Comparison of ENCODE assay signal across 1 cellular context in the genomic region with DNA sequence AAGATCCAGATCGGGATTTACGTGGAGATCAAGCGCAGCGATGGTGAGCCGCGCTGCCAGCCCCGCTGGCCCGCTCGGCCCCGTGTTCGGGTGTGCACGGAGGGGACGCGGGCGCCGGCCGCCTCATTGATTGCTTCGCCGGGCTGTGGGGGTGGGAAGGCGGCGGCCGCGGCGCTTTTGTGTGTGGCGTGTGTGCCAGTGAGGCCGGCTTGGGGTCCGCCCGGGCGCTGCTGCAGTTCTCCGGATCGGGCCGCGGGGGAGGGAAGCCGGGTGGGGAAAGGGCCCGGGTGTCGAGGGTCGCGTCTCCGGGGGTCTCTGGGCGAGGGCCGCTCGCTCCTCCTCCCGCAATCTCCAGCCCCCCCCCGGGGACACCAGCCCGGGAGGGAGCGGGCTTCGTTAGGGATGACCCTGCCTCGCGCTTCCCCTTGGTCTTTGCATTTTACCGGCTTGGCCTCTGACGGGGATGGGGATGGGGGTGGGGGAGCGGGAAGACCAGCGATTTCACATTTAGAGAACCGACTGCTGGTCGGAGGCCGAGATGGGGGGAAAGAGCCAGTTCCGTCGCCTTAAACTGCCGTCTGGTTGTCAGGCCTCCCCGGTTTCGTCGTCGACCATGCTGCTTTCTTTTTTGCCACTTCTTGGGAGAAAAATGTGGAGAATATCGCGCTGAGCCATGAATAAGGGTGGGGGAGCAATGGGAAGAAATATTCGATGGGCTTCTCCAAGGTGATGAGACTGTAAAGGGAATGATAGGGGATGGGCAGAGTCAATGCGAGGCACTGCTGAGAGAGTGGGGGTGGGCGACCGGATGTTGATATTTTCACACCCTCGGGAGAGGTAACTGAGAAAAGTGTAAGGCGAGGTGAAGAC.
TF ChIP-seq lines count a peak whose summit lies in the region.

No MANE protein-coding gene starts in this region.

TF ChIP-seq in K562, 482 proteins besides CTCF, POLR2A, EP300 and RAD21 (continued from another document and continues in another):
- TF ChIP-seq, protein P1, sequence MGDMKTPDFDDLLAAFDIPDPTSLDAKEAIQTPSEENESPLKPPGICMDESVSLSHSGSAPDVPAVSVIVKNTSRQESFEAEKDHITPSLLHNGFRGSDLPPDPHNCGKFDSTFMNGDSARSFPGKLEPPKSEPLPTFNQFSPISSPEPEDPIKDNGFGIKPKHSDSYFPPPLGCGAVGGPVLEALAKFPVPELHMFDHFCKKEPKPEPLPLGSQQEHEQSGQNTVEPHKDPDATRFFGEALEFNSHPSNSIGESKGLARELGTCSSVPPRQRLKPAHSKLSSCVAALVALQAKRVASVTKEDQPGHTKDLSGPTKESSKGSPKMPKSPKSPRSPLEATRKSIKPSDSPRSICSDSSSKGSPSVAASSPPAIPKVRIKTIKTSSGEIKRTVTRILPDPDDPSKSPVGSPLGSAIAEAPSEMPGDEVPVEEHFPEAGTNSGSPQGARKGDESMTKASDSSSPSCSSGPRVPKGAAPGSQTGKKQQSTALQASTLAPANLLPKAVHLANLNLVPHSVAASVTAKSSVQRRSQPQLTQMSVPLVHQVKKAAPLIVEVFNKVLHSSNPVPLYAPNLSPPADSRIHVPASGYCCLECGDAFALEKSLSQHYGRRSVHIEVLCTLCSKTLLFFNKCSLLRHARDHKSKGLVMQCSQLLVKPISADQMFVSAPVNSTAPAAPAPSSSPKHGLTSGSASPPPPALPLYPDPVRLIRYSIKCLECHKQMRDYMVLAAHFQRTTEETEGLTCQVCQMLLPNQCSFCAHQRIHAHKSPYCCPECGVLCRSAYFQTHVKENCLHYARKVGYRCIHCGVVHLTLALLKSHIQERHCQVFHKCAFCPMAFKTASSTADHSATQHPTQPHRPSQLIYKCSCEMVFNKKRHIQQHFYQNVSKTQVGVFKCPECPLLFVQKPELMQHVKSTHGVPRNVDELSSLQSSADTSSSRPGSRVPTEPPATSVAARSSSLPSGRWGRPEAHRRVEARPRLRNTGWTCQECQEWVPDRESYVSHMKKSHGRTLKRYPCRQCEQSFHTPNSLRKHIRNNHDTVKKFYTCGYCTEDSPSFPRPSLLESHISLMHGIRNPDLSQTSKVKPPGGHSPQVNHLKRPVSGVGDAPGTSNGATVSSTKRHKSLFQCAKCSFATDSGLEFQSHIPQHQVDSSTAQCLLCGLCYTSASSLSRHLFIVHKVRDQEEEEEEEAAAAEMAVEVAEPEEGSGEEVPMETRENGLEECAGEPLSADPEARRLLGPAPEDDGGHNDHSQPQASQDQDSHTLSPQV (IDR thresholded peaks at IDR 0.05) = peak; percentile 58; the same call in 1 of the 2 replicates
- TF ChIP-seq MEF2D (tag; conservative IDR thresholded peaks at IDR 0.05; ENCODE audit: low read depth) (no peak), RBBP5 (IDR thresholded peaks at IDR 0.05; ENCODE audit: borderline replicate concordance, insufficient read depth, low read length, poor library complexity, severe bottlenecking) (peak; percentile 90), ZNF316 (IDR thresholded peaks at IDR 0.05) (no peak), LCOR (CRISPR knock-in tag; IDR thresholded peaks at IDR 0.05) (no peak), ZNF583 (CRISPR knock-in tag; IDR thresholded peaks at IDR 0.05) (no peak), ZNF3 (CRISPR knock-in tag; IDR thresholded peaks at IDR 0.05) (no peak), NFIC (IDR thresholded peaks at IDR 0.05) (peak; percentile 14; the same call in 1 of the 2 replicates), ZKSCAN3 (CRISPR knock-in tag; IDR thresholded peaks at IDR 0.05) (no peak), KDM5B (IDR thresholded peaks at IDR 0.05; ENCODE audit: insufficient replicate concordance, low read depth, low read length) (peak; percentile 27), HDAC2 (IDR thresholded peaks at IDR 0.05) (no peak), CCNT2 (IDR thresholded peaks at IDR 0.05; ENCODE audit: borderline replicate concordance, extremely low read depth, insufficient read length, low read depth, low read length) (no peak), FOXP1 (CRISPR knock-in tag; IDR thresholded peaks at IDR 0.05) (peak; percentile 58; the same call in 1 of the 2 replicates), SIN3A (IDR thresholded peaks at IDR 0.05; ENCODE audit: borderline replicate concordance in 2 of 2, control insufficient read depth in 1 of 2, low read depth in 2 of 2, low read length in 2 of 2) (peak in 1 of 2 experiments; percentile 37; a peak in 1 of 4 replicates), MAFF (IDR thresholded peaks at IDR 0.05; ENCODE audit: low read length) (no peak), ESRRB (CRISPR knock-in tag; IDR thresholded peaks at IDR 0.05; ENCODE audit: borderline replicate concordance) (no peak), NFRKB (IDR thresholded peaks at IDR 0.05; ENCODE audit: low read depth) (peak; percentile 68; the same call in 1 of the 2 replicates), MEF2A (IDR thresholded peaks at IDR 0.05; ENCODE audit: control insufficient read depth, low read depth, low read length) (no peak), STAT5B (CRISPR knock-in tag; IDR thresholded peaks at IDR 0.05) (no peak), ZFX (CRISPR knock-in tag; IDR thresholded peaks at IDR 0.05) (no peak), PCBP1 (IDR thresholded peaks at IDR 0.05; ENCODE audit: low read depth, low read length, poor library complexity, severe bottlenecking) (no peak), SOX6 (IDR thresholded peaks at IDR 0.05) (no peak), ZNF24 (IDR thresholded peaks at IDR 0.05) (no peak), TSC22D4 (tag; IDR thresholded peaks at IDR 0.05) (no peak), HNRNPK (IDR thresholded peaks at IDR 0.05; ENCODE audit: low read depth, low read length, poor library complexity, severe bottlenecking) (peak; percentile 6), CBFB (CRISPR knock-in tag; IDR thresholded peaks at IDR 0.05) (no peak), MECOM (CRISPR knock-in tag; IDR thresholded peaks at IDR 0.05) (no peak), GATAD2B (IDR thresholded peaks at IDR 0.05; ENCODE audit: borderline replicate concordance) (no peak), ZFP36 (IDR thresholded peaks at IDR 0.05; ENCODE audit: low read depth, low read length, partially characterized antibody) (no peak), JUNB (CRISPR knock-in tag; conservative IDR thresholded peaks at IDR 0.05) (no peak), HNRNPL (IDR thresholded peaks at IDR 0.05; ENCODE audit: low read depth, low read length) (no peak), CTBP1 (IDR thresholded peaks at IDR 0.05; ENCODE audit: borderline replicate concordance) (no peak), TCF7L2 (IDR thresholded peaks at IDR 0.05; ENCODE audit: low read depth, low read length) (no peak), LEF1 (IDR thresholded peaks at IDR 0.05) (0 out of 2 replicates have a peak, but pooled peaks have one; percentile 23), ZNF77 (CRISPR knock-in tag; IDR thresholded peaks at IDR 0.05) (no peak), NR3C1 (CRISPR knock-in tag; IDR thresholded peaks at IDR 0.05) (no peak), PCBP2 (IDR thresholded peaks at IDR 0.05; ENCODE audit: low read depth, low read length, poor library complexity, severe bottlenecking) (no peak), SMAD1 (IDR thresholded peaks at IDR 0.05; ENCODE audit: low read depth, low read length, partially characterized antibody) (no peak)
- TF ChIP-seq, protein P2, sequence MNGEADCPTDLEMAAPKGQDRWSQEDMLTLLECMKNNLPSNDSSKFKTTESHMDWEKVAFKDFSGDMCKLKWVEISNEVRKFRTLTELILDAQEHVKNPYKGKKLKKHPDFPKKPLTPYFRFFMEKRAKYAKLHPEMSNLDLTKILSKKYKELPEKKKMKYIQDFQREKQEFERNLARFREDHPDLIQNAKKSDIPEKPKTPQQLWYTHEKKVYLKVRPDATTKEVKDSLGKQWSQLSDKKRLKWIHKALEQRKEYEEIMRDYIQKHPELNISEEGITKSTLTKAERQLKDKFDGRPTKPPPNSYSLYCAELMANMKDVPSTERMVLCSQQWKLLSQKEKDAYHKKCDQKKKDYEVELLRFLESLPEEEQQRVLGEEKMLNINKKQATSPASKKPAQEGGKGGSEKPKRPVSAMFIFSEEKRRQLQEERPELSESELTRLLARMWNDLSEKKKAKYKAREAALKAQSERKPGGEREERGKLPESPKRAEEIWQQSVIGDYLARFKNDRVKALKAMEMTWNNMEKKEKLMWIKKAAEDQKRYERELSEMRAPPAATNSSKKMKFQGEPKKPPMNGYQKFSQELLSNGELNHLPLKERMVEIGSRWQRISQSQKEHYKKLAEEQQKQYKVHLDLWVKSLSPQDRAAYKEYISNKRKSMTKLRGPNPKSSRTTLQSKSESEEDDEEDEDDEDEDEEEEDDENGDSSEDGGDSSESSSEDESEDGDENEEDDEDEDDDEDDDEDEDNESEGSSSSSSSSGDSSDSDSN (IDR thresholded peaks at IDR 0.05; ENCODE audit: borderline replicate concordance in 1 of 2, low read depth in 2 of 2, low read length in 2 of 2) = 0 out of 4 replicates have a peak, but pooled peaks of 1 of the 2 experiments have one; percentile 59
- TF ChIP-seq, protein P3, sequence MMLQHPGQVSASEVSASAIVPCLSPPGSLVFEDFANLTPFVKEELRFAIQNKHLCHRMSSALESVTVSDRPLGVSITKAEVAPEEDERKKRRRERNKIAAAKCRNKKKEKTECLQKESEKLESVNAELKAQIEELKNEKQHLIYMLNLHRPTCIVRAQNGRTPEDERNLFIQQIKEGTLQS (IDR thresholded peaks at IDR 0.05) = no peak
- TF ChIP-seq, protein P3 (CRISPR knock-in tag; conservative IDR thresholded peaks at IDR 0.05) = no peak
- TF ChIP-seq, protein P4, sequence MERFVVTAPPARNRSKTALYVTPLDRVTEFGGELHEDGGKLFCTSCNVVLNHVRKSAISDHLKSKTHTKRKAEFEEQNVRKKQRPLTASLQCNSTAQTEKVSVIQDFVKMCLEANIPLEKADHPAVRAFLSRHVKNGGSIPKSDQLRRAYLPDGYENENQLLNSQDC (CRISPR knock-in tag; IDR thresholded peaks at IDR 0.05) = no peak
- TF ChIP-seq, protein P5, sequence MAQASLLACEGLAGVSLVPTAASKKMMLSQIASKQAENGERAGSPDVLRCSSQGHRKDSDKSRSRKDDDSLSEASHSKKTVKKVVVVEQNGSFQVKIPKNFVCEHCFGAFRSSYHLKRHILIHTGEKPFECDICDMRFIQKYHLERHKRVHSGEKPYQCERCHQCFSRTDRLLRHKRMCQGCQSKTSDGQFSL (CRISPR knock-in tag; IDR thresholded peaks at IDR 0.05) = peak; percentile 79
- TF ChIP-seq, protein P5 (tag; IDR thresholded peaks at IDR 0.05) = 0 out of 4 replicates have a peak, but pooled peaks of 1 of the 2 experiments have one; percentile 38
- TF ChIP-seq, protein P6, sequence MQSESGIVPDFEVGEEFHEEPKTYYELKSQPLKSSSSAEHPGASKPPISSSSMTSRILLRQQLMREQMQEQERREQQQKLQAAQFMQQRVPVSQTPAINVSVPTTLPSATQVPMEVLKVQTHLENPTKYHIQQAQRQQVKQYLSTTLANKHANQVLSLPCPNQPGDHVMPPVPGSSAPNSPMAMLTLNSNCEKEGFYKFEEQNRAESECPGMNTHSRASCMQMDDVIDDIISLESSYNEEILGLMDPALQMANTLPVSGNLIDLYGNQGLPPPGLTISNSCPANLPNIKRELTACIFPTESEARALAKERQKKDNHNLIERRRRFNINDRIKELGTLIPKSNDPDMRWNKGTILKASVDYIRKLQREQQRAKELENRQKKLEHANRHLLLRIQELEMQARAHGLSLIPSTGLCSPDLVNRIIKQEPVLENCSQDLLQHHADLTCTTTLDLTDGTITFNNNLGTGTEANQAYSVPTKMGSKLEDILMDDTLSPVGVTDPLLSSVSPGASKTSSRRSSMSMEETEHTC (IDR thresholded peaks at IDR 0.05) = no peak
- TF ChIP-seq, protein P7, sequence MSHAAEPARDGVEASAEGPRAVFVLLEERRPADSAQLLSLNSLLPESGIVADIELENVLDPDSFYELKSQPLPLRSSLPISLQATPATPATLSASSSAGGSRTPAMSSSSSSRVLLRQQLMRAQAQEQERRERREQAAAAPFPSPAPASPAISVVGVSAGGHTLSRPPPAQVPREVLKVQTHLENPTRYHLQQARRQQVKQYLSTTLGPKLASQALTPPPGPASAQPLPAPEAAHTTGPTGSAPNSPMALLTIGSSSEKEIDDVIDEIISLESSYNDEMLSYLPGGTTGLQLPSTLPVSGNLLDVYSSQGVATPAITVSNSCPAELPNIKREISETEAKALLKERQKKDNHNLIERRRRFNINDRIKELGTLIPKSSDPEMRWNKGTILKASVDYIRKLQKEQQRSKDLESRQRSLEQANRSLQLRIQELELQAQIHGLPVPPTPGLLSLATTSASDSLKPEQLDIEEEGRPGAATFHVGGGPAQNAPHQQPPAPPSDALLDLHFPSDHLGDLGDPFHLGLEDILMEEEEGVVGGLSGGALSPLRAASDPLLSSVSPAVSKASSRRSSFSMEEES (CRISPR knock-in tag; IDR thresholded peaks at IDR 0.05) = no peak
- TF ChIP-seq, protein P8, sequence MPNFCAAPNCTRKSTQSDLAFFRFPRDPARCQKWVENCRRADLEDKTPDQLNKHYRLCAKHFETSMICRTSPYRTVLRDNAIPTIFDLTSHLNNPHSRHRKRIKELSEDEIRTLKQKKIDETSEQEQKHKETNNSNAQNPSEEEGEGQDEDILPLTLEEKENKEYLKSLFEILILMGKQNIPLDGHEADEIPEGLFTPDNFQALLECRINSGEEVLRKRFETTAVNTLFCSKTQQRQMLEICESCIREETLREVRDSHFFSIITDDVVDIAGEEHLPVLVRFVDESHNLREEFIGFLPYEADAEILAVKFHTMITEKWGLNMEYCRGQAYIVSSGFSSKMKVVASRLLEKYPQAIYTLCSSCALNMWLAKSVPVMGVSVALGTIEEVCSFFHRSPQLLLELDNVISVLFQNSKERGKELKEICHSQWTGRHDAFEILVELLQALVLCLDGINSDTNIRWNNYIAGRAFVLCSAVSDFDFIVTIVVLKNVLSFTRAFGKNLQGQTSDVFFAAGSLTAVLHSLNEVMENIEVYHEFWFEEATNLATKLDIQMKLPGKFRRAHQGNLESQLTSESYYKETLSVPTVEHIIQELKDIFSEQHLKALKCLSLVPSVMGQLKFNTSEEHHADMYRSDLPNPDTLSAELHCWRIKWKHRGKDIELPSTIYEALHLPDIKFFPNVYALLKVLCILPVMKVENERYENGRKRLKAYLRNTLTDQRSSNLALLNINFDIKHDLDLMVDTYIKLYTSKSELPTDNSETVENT (CRISPR knock-in tag; IDR thresholded peaks at IDR 0.05) = no peak
- TF ChIP-seq, protein P9, sequence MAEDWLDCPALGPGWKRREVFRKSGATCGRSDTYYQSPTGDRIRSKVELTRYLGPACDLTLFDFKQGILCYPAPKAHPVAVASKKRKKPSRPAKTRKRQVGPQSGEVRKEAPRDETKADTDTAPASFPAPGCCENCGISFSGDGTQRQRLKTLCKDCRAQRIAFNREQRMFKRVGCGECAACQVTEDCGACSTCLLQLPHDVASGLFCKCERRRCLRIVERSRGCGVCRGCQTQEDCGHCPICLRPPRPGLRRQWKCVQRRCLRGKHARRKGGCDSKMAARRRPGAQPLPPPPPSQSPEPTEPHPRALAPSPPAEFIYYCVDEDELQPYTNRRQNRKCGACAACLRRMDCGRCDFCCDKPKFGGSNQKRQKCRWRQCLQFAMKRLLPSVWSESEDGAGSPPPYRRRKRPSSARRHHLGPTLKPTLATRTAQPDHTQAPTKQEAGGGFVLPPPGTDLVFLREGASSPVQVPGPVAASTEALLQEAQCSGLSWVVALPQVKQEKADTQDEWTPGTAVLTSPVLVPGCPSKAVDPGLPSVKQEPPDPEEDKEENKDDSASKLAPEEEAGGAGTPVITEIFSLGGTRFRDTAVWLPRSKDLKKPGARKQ (CRISPR knock-in tag; IDR thresholded peaks at IDR 0.05) = no peak
